ENCODE assay signal across 1 cellular context in the genomic region with DNA sequence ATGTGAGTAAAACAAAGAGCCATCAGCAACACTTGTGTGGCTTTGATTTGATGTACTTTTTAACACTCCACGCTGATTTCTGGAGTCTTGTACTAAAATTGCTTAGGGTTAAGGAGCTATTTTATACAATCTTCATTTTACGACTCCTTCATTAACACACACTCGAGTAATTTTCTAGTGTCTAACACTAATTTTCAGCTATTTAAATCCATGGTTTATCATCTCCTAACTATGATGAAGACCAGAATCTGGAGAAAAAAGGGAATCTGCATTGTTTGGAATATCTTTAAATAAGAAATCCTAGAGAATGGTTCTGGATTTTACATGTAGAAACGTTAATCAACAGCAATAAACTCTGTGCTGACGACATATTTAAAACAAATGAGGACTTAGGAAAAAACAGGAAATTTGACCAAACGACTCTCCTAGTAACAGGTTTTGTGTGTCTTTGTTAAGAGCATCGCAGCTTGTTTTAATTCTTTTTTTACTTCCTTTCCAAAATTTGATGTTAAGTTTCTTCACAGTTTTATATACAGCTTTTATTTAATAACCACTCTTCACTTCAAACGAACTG.
TF ChIP-seq lines count a peak whose summit lies in the region.

No MANE protein-coding gene starts in this region.

TF ChIP-seq in IMR-90, 13 proteins besides CTCF, POLR2A, EP300 and RAD21 (continued from another document):
- TF ChIP-seq BHLHE40 (IDR thresholded peaks at IDR 0.05; ENCODE audit: low read depth, low read length), result no peak
- TF ChIP-seq RFX5 (IDR thresholded peaks at IDR 0.05; ENCODE audit: low read depth, low read length), result no peak
